Comparison of ENCODE assay signal across 8 cellular contexts in genomic region chr19:56121180-56122167, GRCh38. TPM values are rescaled to one million over a fixed set of nuclear protein-coding genes. Genes with fewer than 3 reads are reported as not detected.
DNase-seq lines count a peak whose midpoint lies in the region; ATAC-seq and TF ChIP-seq lines count a peak whose summit lies in the region.

Gene ZNF787, minus strand, starts transcription at chr19:56121295. Its CDS starts 18,078 bp downstream, at chr19:56103217.

- H3F3A ChIP-seq in SK-N-SH (replicated peaks; ENCODE audit: insufficient read depth) = peaks cover 6% of the 10 kb centered on the region

- H3K4me1 ChIP-seq in SK-N-SH (ENCODE audit: control insufficient read depth in 1 of 2, insufficient read depth in 2 of 2, low read depth in 1 of 2, low read length in 1 of 2) = peaks cover 4 to 21% of the 10 kb centered on the region in 2 experiments; a peak in 1 of 4 replicates
- peaks cover 30% of the 10 kb centered on the region for H3K4me1 ChIP-seq in testis

- H3K36me3 ChIP-seq in SK-N-SH (replicated peaks in 1 of 2; ENCODE audit: control insufficient read depth in 1 of 2, insufficient read depth in 2 of 2, low read length in 1 of 2) (peaks cover 0 to 12% of the 10 kb centered on the region in 2 experiments), testis (ENCODE audit: low read depth, missing control alignments) (no peaks in the 10 kb centered on the region)

- POLR2A ChIA-PET in SK-N-SH (lab: Yijun Ruan, JAX) = interaction anchor here (1.0 to 1.5 kb wide), 4 partner anchors 11 to 194 kb away, joined by 3 to 5 read pairs (median 4); no protein-coding TSS in a partner anchor

- peak within 1 kb of the TSS; percentile 98 for H3K4me2 ChIP-seq in SK-N-SH

- 15% methylated on average over 27 of the region's 74 CpGs for WGBS in SK-N-SH (ENCODE audit: low lambda C conversion rate)
- 4% methylated on average over 29 to 59 of the region's 74 CpGs for whole genome bisulfite sequencing in testis, 2 donors

- no peak for TF ChIP-seq RAD21 in SK-N-SH (IDR thresholded peaks at IDR 0.05; ENCODE audit: low read length)

- H3K27ac ChIP-seq in SK-N-SH (ENCODE audit: low read depth in 2 of 2, low read length in 1 of 2) = peak within 1 kb of the TSS; percentile 83 to 90
- H3K27ac ChIP-seq in testis = peak within 1 kb of the TSS; percentile 88 to 94

- TF ChIP-seq EP300 in SK-N-SH (IDR thresholded peaks at IDR 0.05; ENCODE audit: borderline replicate concordance in 1 of 2, low read depth in 1 of 2, low read length in 1 of 2) = no peak

- H3K79me2 ChIP-seq in SK-N-SH (ENCODE audit: insufficient read depth) = peaks cover 39% of the 10 kb centered on the region

- H3K9ac ChIP-seq in SK-N-SH = peak within 1 kb of the TSS; percentile 95

- H3K9me3 ChIP-seq in SK-N-SH = no peaks in the 10 kb centered on the region
- H3K9me3 ChIP-seq in testis = no peaks in the 10 kb centered on the region

- TF ChIP-seq POLR2A in testis (IDR thresholded peaks at IDR 0.05) = no peak

- peak; percentile 94 for DNase-seq in GM04504 (ENCODE audit: low read depth)
- DNase-seq in NCI-H1048 (lab: John Stamatoyannopoulos, UW) = peak; percentile 94
- peak; percentile 98 for DNase-seq in SK-N-SH
- peak; percentile 98 for DNase-seq in activated naive CD4-positive, alpha-beta T cell treated with anti-CD3 and anti-CD28 coated beads, Interleukin-2, amount 50 U/mL, for 16 hours
- DNase-seq in germinal center (ENCODE audit: low spot score) = peak; percentile 98
- peak; percentile 98 for DNase-seq in occipital lobe (lab: John Stamatoyannopoulos, UW)
- peak; percentile 98 for DNase-seq in testis

- TF ChIP-seq CTCF in SK-N-SH (IDR thresholded peaks at IDR 0.05) (no peak), testis (IDR thresholded peaks at IDR 0.05) (no peak)

- intact Hi-C loops in testis (cut with DNase I; ENCODE audit: low total_unique reads) = no loop called here

- peak within 1 kb of the TSS; percentile 93 for H2AFZ ChIP-seq in SK-N-SH (ENCODE audit: low read depth)

- peaks cover 37% of the 10 kb centered on the region for H4K20me1 ChIP-seq in SK-N-SH (ENCODE audit: insufficient read depth)

- H3K9me2 ChIP-seq in SK-N-SH = no peaks in the 10 kb centered on the region

- ATAC-seq in HG02571 (IDR thresholded peaks at IDR 0.05; ENCODE audit: unreplicated experiment) = peak; percentile 88

- H3K27me3 ChIP-seq in SK-N-SH (ENCODE audit: insufficient read depth) (no peaks in the 10 kb centered on the region), testis (no peaks in the 10 kb centered on the region)

- H3K4me3 ChIP-seq in SK-N-SH (ENCODE audit: low read depth in 2 of 2, low read length in 1 of 2) (peak within 1 kb of the TSS; percentile 86 to 91), testis (peak within 1 kb of the TSS; percentile 83 to 92)

- CTCF ChIA-PET in SK-N-SH (lab: Yijun Ruan, JAX) = interaction anchor here (0.6 to 1.9 kb wide), 7 partner anchors 11 to 1741 kb away, joined by 3 to 6 read pairs (median 3); partner anchors contain the start of gene ZNF444

TF ChIP-seq in SK-N-SH, 30 proteins besides CTCF, POLR2A, EP300 and RAD21 (continues in another document):
- TF ChIP-seq PBX3 (IDR thresholded peaks at IDR 0.05) (no peak; the same call in 1 of the 2 replicates), ELF1 (IDR thresholded peaks at IDR 0.05) (peak; percentile 93), EZH2phosphoT487 (IDR thresholded peaks at IDR 0.05; ENCODE audit: borderline replicate concordance, low read depth) (no peak), RXRA (IDR thresholded peaks at IDR 0.05; ENCODE audit: borderline replicate concordance, low read depth) (no peak; the same call in 1 of the 2 replicates), FOXM1 (IDR thresholded peaks at IDR 0.05; ENCODE audit: low read depth) (no peak), SMC3 (IDR thresholded peaks at IDR 0.05; ENCODE audit: low read depth, low read length) (no peak), NRF1 (IDR thresholded peaks at IDR 0.05; ENCODE audit: low read depth, low read length) (peak; percentile 94), RCOR1 (IDR thresholded peaks at IDR 0.05; ENCODE audit: low read length) (no peak), USF2 (IDR thresholded peaks at IDR 0.05; ENCODE audit: borderline replicate concordance, low read depth, low read length) (no peak), GATA2 (CRISPR knock-in tag; IDR thresholded peaks at IDR 0.05) (no peak), MEF2A (IDR thresholded peaks at IDR 0.05; ENCODE audit: borderline replicate concordance, low read depth) (no peak), TEAD4 (IDR thresholded peaks at IDR 0.05; ENCODE audit: borderline replicate concordance, insufficient read depth) (no peak), JUND (IDR thresholded peaks at IDR 0.05) (no peak), REST (IDR thresholded peaks at IDR 0.05; ENCODE audit: low read depth, low read length) (no peak), RFX5 (IDR thresholded peaks at IDR 0.05; ENCODE audit: low read length) (no peak), CHD2 (IDR thresholded peaks at IDR 0.05; ENCODE audit: low read length, partially characterized antibody) (peak; percentile 66), GABPA (IDR thresholded peaks at IDR 0.05; ENCODE audit: low read depth) (peak; percentile 88), FOXJ3 (CRISPR knock-in tag; IDR thresholded peaks at IDR 0.05) (no peak), MAX (IDR thresholded peaks at IDR 0.05; ENCODE audit: low read depth) (peak; percentile 45), MXI1 (IDR thresholded peaks at IDR 0.05; ENCODE audit: low read depth, low read length) (peak; percentile 62), YY1 (IDR thresholded peaks at IDR 0.05; ENCODE audit: low read depth) (no peak), TAF1 (IDR thresholded peaks at IDR 0.05; ENCODE audit: borderline replicate concordance, low read depth, low read length) (peak; percentile 61; the same call in 1 of the 2 replicates), IRF3 (IDR thresholded peaks at IDR 0.05; ENCODE audit: low read depth, low read length) (no peak), SIN3A (IDR thresholded peaks at IDR 0.05; ENCODE audit: borderline replicate concordance, low read depth, low read length) (no peak)

RNA-seq across cellular contexts. Expression of gene ZNF787, which starts in this region (rescaled TPM):
- 14.3 and 16.0 TPM in 2 replicates for polyA plus RNA-seq in SK-N-SH (2012; rRNA removed)
- 5.9 and 10.5 TPM in 2 replicates for polyA plus RNA-seq in SK-N-SH (2012; cell fraction: cytosol; rRNA removed)
- 23.9 and 26.9 TPM in 2 replicates for polyA plus RNA-seq in SK-N-SH (2012; cell fraction: nucleus; rRNA removed)
- 14.3 TPM for total RNA-seq in occipital lobe
- total RNA-seq in testis = 10 to 100 TPM; 35.7 to 41.4 TPM
- polyA plus RNA-seq in testis (ENCODE audit: insufficient read depth, low read depth, low replicate concordance) = 22.3 TPM

Comparison
In these comparisons a context has a peak if more than half of its experiments do, and no peak if none do; other contexts are left out.
1. Peak in every context shown above with its lines: DNase-seq, ATAC-seq, H3K4me3 ChIP-seq and H3K27ac ChIP-seq.